ENCODE assay signal across 19 cellular contexts in genomic region chr12:94340568-94340967, GRCh38.
DNase-seq lines count a peak whose midpoint lies in the region; ATAC-seq, FAIRE-seq and TF ChIP-seq lines count a peak whose summit lies in the region.
"Had no signal": no experiment of that assay in that cellular context is flagged by ENCODE, and none has a peak within 500 bp of the region (broad histone marks: within the 10 kb centered on the region; RNA-seq: fewer than 3 reads in every experiment).

No MANE protein-coding gene starts in this region.

- H3K9ac ChIP-seq in colonic mucosa (ENCODE audit: low read depth in 2 of 2, low read length in 2 of 2): no peak overlapping the region
- H3K9ac ChIP-seq: BLaER1 treated with 17β-estradiol and CSF1 and Interleukin-3, amounts not matched to agents 10 nM and 100 nM had no signal

- H3K4me1 ChIP-seq in colonic mucosa (peaks cover 4% of the 10 kb centered on the region), small intestine (ENCODE audit: control insufficient read depth in 2 of 2, insufficient read depth in 1 of 2, low read depth in 1 of 2, low read length in 1 of 2) (peaks cover 0 to 2% of the 10 kb centered on the region in 2 donors), breast epithelium (no peaks in the 10 kb centered on the region)
- H3K4me1 ChIP-seq: A549, Caco-2 had no signal

- TF ChIP-seq CTCF in colonic mucosa (IDR thresholded peaks at IDR 0.05) (no peak), breast epithelium (IDR thresholded peaks at IDR 0.05) (no peak)

- H3K27me3 Mint-ChIP-seq in stimulated activated naive CD8-positive, alpha-beta T cell treated with anti-CD3 and anti-CD28 coated beads, Interleukin-15, amount 100 ng/mL, for 72 hours: no peaks in the 10 kb centered on the region
- H3K27me3 Mint-ChIP-seq: B cell; CD4-positive, alpha-beta T cell had no signal

- peak; percentile 43 for ATAC-seq in left lobe of liver
- no peak for ATAC-seq in stimulated activated naive CD8-positive, alpha-beta T cell treated with anti-CD3 and anti-CD28 coated beads, Interleukin-15, amount 100 ng/mL, for 72 hours
- ATAC-seq: A549; CD8-positive, alpha-beta T cell had no signal

- DNase-seq in colonic mucosa: peak; percentile 46
- no peak for DNase-seq in left lobe of liver (ENCODE audit: low spot score)
- peak; percentile 76 for DNase-seq in small intestine
- no peak for DNase-seq in breast epithelium (ENCODE audit: low spot score in 2 of 2)
- DNase-seq in stimulated activated naive CD8-positive, alpha-beta T cell treated with anti-CD3 and anti-CD28 coated beads, Interleukin-15, amount 100 ng/mL, for 72 hours: no peak
- DNase-seq: AML-193; Caco-2; Calu3; CD4-positive, alpha-beta T cell; CD8-positive, alpha-beta T cell; DMS79 treated with DMSO at 0.1 percent for 48 hours; GF-D8 had no signal

- H3K27me3 ChIP-seq in colonic mucosa (no peaks in the 10 kb centered on the region), small intestine (ENCODE audit: control insufficient read depth in 2 of 2, insufficient read depth in 2 of 2, low read length in 2 of 2) (no peaks in the 10 kb centered on the region), breast epithelium (no peaks in the 10 kb centered on the region)
- H3K27me3 ChIP-seq: BLaER1 treated with 17β-estradiol and CSF1 and Interleukin-3, amounts not matched to agents 10 nM and 100 nM had no signal

- no peaks in the 10 kb centered on the region for H3K9me3 Mint-ChIP-seq in stimulated activated naive CD8-positive, alpha-beta T cell treated with anti-CD3 and anti-CD28 coated beads, Interleukin-15, amount 100 ng/mL, for 72 hours
- H3K9me3 Mint-ChIP-seq: CD4-positive, alpha-beta T cell had no signal

- no peaks in the 10 kb centered on the region for H3K4me1 Mint-ChIP-seq in stimulated activated naive CD8-positive, alpha-beta T cell treated with anti-CD3 and anti-CD28 coated beads, Interleukin-15, amount 100 ng/mL, for 72 hours

- no peak for FAIRE-seq in small intestine (lab: Jason Lieb, UNC)
- FAIRE-seq: A549, D721Med, GM12891 had no signal

- H3K9me3 ChIP-seq in colonic mucosa: no peaks in the 10 kb centered on the region
- H3K9me3 ChIP-seq in small intestine (ENCODE audit: control insufficient read depth, low read depth): no peaks in the 10 kb centered on the region
- H3K9me3 ChIP-seq in breast epithelium: no peaks in the 10 kb centered on the region
- H3K9me3 ChIP-seq: Caco-2 had no signal

- H3K27ac Mint-ChIP-seq in stimulated activated naive CD8-positive, alpha-beta T cell treated with anti-CD3 and anti-CD28 coated beads, Interleukin-15, amount 100 ng/mL, for 72 hours: no peak overlapping the region
- H3K27ac Mint-ChIP-seq: B cell; CD4-positive, alpha-beta T cell; CD8-positive, alpha-beta T cell had no signal

- 30 to 72% (median 47%) methylated on average over 6 of the region's 6 CpGs for WGBS in small intestine, 3 donors

- no peak overlapping the region for H3K4me3 Mint-ChIP-seq in stimulated activated naive CD8-positive, alpha-beta T cell treated with anti-CD3 and anti-CD28 coated beads, Interleukin-15, amount 100 ng/mL, for 72 hours
- H3K4me3 Mint-ChIP-seq: B cell; CD4-positive, alpha-beta T cell; CD8-positive, alpha-beta T cell had no signal

- H3K36me3 ChIP-seq in colonic mucosa: no peaks in the 10 kb centered on the region
- no peaks in the 10 kb centered on the region for H3K36me3 ChIP-seq in small intestine (ENCODE audit: control insufficient read depth in 2 of 2, insufficient read depth in 2 of 2, low read length in 2 of 2)
- no peaks in the 10 kb centered on the region for H3K36me3 ChIP-seq in breast epithelium

- intact Hi-C loops in colonic mucosa (cut with DNase I): no loop called here
- intact Hi-C loops in breast epithelium (cut with DNase I; ENCODE audit: low total_unique reads): no loop called here

- H3K4me3 ChIP-seq in colonic mucosa (no peak overlapping the region), small intestine (ENCODE audit: low read depth in 1 of 2, low read length in 2 of 2) (no peak overlapping the region), breast epithelium (no peak overlapping the region)
- H3K4me3 ChIP-seq: A549; BLaER1 treated with 17β-estradiol and CSF1 and Interleukin-3, amounts not matched to agents 10 nM and 100 nM had no signal

- H3K27ac ChIP-seq in colonic mucosa (no peak overlapping the region), small intestine (ENCODE audit: low read depth in 1 of 2, low read length in 1 of 2) (no peak overlapping the region), breast epithelium (no peak overlapping the region)
- H3K27ac ChIP-seq: 22Rv1; A549; BLaER1 treated with 17β-estradiol and CSF1 and Interleukin-3, amounts not matched to agents 10 nM and 100 nM; C4-2B had no signal

- no peak for TF ChIP-seq POLR2A in breast epithelium (IDR thresholded peaks at IDR 0.05)

Comparison
In these comparisons a context has a peak if more than half of its experiments do, and no peak if none do; other contexts are left out.
1. DNase-seq: peak in colonic mucosa (single experiment) and small intestine (single experiment); none in left lobe of liver (single experiment), breast epithelium (0 of 2) and stimulated activated naive CD8-positive, alpha-beta T cell treated with anti-CD3 and anti-CD28 coated beads, Interleukin-15, amount 100 ng/mL, for 72 hours (0 of 2).